In genomic region chr15:64547275-64547674, GRCh38 we compare ENCODE assay signal across 19 cellular contexts.
"Had no signal": no experiment of that assay in that cellular context is flagged by ENCODE, and none has a peak within 500 bp of the region (broad histone marks: within the 10 kb centered on the region; RNA-seq: fewer than 3 reads in every experiment).

No MANE protein-coding gene starts in this region.

- H3K27me3 Mint-ChIP-seq: activated CD8-positive, alpha-beta T cell treated with anti-CD3 and anti-CD28 coated beads for 36 hours; activated naive CD4-positive, alpha-beta T cell treated with anti-CD3 and anti-CD28 coated beads, Interleukin-2, amount 10 ng/mL, durations not matched to agents 7 days and 5 days; activated naive CD8-positive, alpha-beta T cell treated with anti-CD3 and anti-CD28 coated beads for 36 hours had no signal

- H3K9me3 Mint-ChIP-seq: activated CD8-positive, alpha-beta T cell treated with anti-CD3 and anti-CD28 coated beads for 36 hours; activated naive CD4-positive, alpha-beta T cell treated with anti-CD3 and anti-CD28 coated beads, Interleukin-2, amount 10 ng/mL, durations not matched to agents 7 days and 5 days; activated T-cell treated with anti-CD3 and anti-CD28 coated beads, Interleukin-2, amount 50 U/mL, for 72 hours; activated T-helper 2 cell treated with anti-CD3 and anti-CD28 coated beads, Interferon-gamma antibody, Interleukin-2, Interleukin-4, amounts not matched to agents 10 μg/mL and 5 μg/mL and 100 μg/mL, durations not matched to agents 14 hours and 24 hours and 36 hours; T-helper 1 cell treated with Interleukin-12 subunit alpha and Interleukin-12 subunit beta and Interleukin-4 antibody, amounts not matched to agents 30 μg/mL and 1 μg/mL, for 36 hours had no signal

- DNase-seq: activated CD4-positive, alpha-beta T cell treated with anti-CD3 and anti-CD28 coated beads for 4 hours; activated CD8-positive, alpha-beta memory T cell treated with anti-CD3 and anti-CD28 coated beads, Interleukin-2, amount 50 U/mL, for 4 hours; activated CD8-positive, alpha-beta T cell treated with anti-CD3 and anti-CD28 coated beads for 36 hours; activated gamma-delta T cell treated with Interleukin-2 at 50 U/mL for 16 hours; activated naive CD4-positive, alpha-beta T cell treated with anti-CD3 and anti-CD28 coated beads, Interleukin-2, amount 10 ng/mL, durations not matched to agents 7 days and 5 days; activated naive CD8-positive, alpha-beta T cell treated with anti-CD3 and anti-CD28 coated beads for 36 hours; activated T-cell treated with anti-CD3 and anti-CD28 coated beads, Interleukin-2, amount 50 U/mL, for 72 hours; MM.1S; NCI-H1105 treated with DMSO at 0.1 percent for 48 hours; NCI-H1436 treated with DMSO at 0.1 percent for 48 hours; NCI-H1930; NCI-H2171 treated with DMSO at 0.1 percent for 48 hours; NCI-H345; NCI-H510A; NCI-H774; SIG-M5 had no signal

- H3K4me3 Mint-ChIP-seq: activated CD8-positive, alpha-beta T cell treated with anti-CD3 and anti-CD28 coated beads for 36 hours; activated naive CD4-positive, alpha-beta T cell treated with anti-CD3 and anti-CD28 coated beads, Interleukin-2, amount 10 ng/mL, durations not matched to agents 7 days and 5 days; activated naive CD8-positive, alpha-beta T cell treated with anti-CD3 and anti-CD28 coated beads for 36 hours; activated T-cell treated with anti-CD3 and anti-CD28 coated beads, Interleukin-2, amount 50 U/mL, for 72 hours; T-helper 1 cell treated with Interleukin-12 subunit alpha and Interleukin-12 subunit beta and Interleukin-4 antibody, amounts not matched to agents 30 μg/mL and 1 μg/mL, for 36 hours had no signal

- H3K27ac Mint-ChIP-seq: activated CD8-positive, alpha-beta T cell treated with anti-CD3 and anti-CD28 coated beads for 36 hours; activated naive CD4-positive, alpha-beta T cell treated with anti-CD3 and anti-CD28 coated beads, Interleukin-2, amount 10 ng/mL, durations not matched to agents 7 days and 5 days; activated naive CD8-positive, alpha-beta T cell treated with anti-CD3 and anti-CD28 coated beads for 36 hours; activated T-cell treated with anti-CD3 and anti-CD28 coated beads, Interleukin-2, amount 50 U/mL, for 72 hours; activated T-helper 2 cell treated with anti-CD3 and anti-CD28 coated beads, Interferon-gamma antibody, Interleukin-2, Interleukin-4, amounts not matched to agents 10 μg/mL and 5 μg/mL and 100 μg/mL, durations not matched to agents 14 hours and 24 hours and 36 hours; T-helper 1 cell treated with Interleukin-12 subunit alpha and Interleukin-12 subunit beta and Interleukin-4 antibody, amounts not matched to agents 30 μg/mL and 1 μg/mL, for 36 hours had no signal

- ATAC-seq: activated CD4-positive, CD25-positive, alpha-beta regulatory T cell treated with anti-CD3 and anti-CD28 coated beads, Interleukin-2, amount 50 U/mL, for 24 hours; activated CD8-positive, alpha-beta T cell treated with anti-CD3 and anti-CD28 coated beads for 36 hours; activated T-cell treated with anti-CD3 and anti-CD28 coated beads, Interleukin-2, amount 50 U/mL, for 72 hours had no signal
